Comparison of ENCODE assay signal across 11 cellular contexts in the genomic region with DNA sequence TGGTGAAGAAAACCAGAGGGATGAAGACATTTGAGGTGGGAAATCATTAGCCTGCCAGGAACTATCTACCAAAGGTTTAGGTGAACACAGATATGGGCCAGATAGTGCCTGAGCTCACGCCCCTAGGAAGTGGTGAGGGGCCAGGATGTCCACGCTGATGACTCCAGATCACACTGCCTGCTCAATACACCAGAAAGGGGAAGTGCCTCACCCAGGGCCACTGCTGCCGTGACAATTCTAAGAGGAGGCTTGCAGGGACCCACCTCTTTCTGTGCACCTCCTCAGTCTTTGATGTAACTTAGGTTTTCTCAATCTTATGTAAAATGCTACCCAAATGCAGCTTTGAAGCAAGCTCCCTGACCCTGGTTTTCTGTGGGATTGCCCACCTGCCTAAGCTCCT. TPM values are rescaled to one million over a fixed set of nuclear protein-coding genes. Genes with fewer than 3 reads are reported as not detected.
DNase-seq lines count a peak whose midpoint lies in the region; ATAC-seq, FAIRE-seq and TF ChIP-seq lines count a peak whose summit lies in the region.
"Had no signal": no experiment of that assay in that cellular context is flagged by ENCODE, and none has a peak within 500 bp of the region (broad histone marks: within the 10 kb centered on the region; RNA-seq: fewer than 3 reads in every experiment).

No MANE protein-coding gene starts in this region.

- H3K27ac Mint-ChIP-seq in MCF 10A (ENCODE audit: low read depth, unreplicated experiment), result no peak overlapping the region
- peak overlapping the region; percentile 72 for H3K27ac Mint-ChIP-seq in activated T-helper 17 cell treated with anti-CD3 and anti-CD28 coated beads, Interleukin-2, amount 50 U/mL, for 72 hours

- H3K9me3 ChIP-seq in mammary epithelial cell (replicated peaks; ENCODE audit: insufficient read depth, low read length) (no peaks in the 10 kb centered on the region), stomach (no peaks in the 10 kb centered on the region), MM.1S (replicated peaks; ENCODE audit: insufficient read depth, low read length) (no peaks in the 10 kb centered on the region)

- POLR2A ChIA-PET in MCF 10A (lab: Yijun Ruan, JAX), result interaction anchor here (0.7 to 1.3 kb wide), 5 partner anchors 9 to 161 kb away, joined by 3 to 6 read pairs (median 4); a partner anchor contains a TSS

- H3K4me3 Mint-ChIP-seq in MCF 10A (ENCODE audit: unreplicated experiment), result no peak overlapping the region
- H3K4me3 Mint-ChIP-seq in activated T-helper 17 cell treated with anti-CD3 and anti-CD28 coated beads, Interleukin-2, amount 50 U/mL, for 72 hours, result peak overlapping the region; percentile 25

- peak overlapping the region; percentile 33 for H3K4me2 ChIP-seq in mammary epithelial cell (ENCODE audit: insufficient read depth, low read depth, low read length)
- H3K4me2 ChIP-seq in MM.1S (ENCODE audit: low read depth, low read length), result no peak overlapping the region

- no peaks in the 10 kb centered on the region for H3K9me2 ChIP-seq in MM.1S (replicated peaks; ENCODE audit: insufficient read depth, low read length)

- intact Hi-C loops in mammary epithelial cell (cut with micrococcal nuclease) (no loop called here), MCF 10A (cut with micrococcal nuclease) (no loop called here), stomach (cut with DNase I; ENCODE audit: low total_unique reads) (no loop called here)

- no peak for TF ChIP-seq POLR2A in stomach (IDR thresholded peaks at IDR 0.05)

- DNase-seq in mammary epithelial cell, result no peak
- no peak for DNase-seq in MCF 10A (ENCODE audit: unreplicated experiment)
- DNase-seq in HL-60 (ENCODE audit: low read depth in 1 of 2, low spot score in 1 of 2), result peak in 1 of 2 experiments; percentile 95
- DNase-seq in stomach, result peak; percentile 26
- no peak for DNase-seq in urothelium cell line (ENCODE audit: low spot score)
- no peak for DNase-seq in MM.1S
- DNase-seq in RKO (ENCODE audit: low spot score), result no peak
- DNase-seq: midbrain had no signal

- H3K27ac ChIP-seq in mammary epithelial cell (ENCODE audit: insufficient read depth, low read depth, low read length), result no peak overlapping the region
- peak overlapping the region; percentile 75 for H3K27ac ChIP-seq in HL-60 (replicated peaks)
- no peak overlapping the region for H3K27ac ChIP-seq in stomach
- no peak overlapping the region for H3K27ac ChIP-seq in MM.1S (ENCODE audit: low read length)
- H3K27ac ChIP-seq: C4-2B had no signal

- BruUV-seq in mammary epithelial cell (replicated peaks; lab: Mats Ljungman, UMichigan), result no TSS peak
- no TSS peak for BruUV-seq in MCF 10A (replicated peaks; lab: Mats Ljungman, UMichigan)

- no peak for TF ChIP-seq EP300 in stomach (IDR thresholded peaks at IDR 0.05)

- H3K4me1 ChIP-seq in mammary epithelial cell (ENCODE audit: insufficient read depth, low read length) (peaks cover 26% of the 10 kb centered on the region), stomach (peaks cover 0 to 16% (median 12%) of the 10 kb centered on the region in 4 donors), MM.1S (ENCODE audit: low read length) (no peaks in the 10 kb centered on the region)

- H3K4me1 Mint-ChIP-seq in MCF 10A (ENCODE audit: insufficient read depth, unreplicated experiment), result peaks cover 25% of the 10 kb centered on the region
- H3K4me1 Mint-ChIP-seq in activated T-helper 17 cell treated with anti-CD3 and anti-CD28 coated beads, Interleukin-2, amount 50 U/mL, for 72 hours, result peaks cover 37% of the 10 kb centered on the region

- H3F3A ChIP-seq in MM.1S (ENCODE audit: insufficient read depth, low read length), result no peaks in the 10 kb centered on the region

- H3K27me3 Mint-ChIP-seq in MCF 10A (ENCODE audit: insufficient read depth, unreplicated experiment), result no peaks in the 10 kb centered on the region
- H3K27me3 Mint-ChIP-seq in activated T-helper 17 cell treated with anti-CD3 and anti-CD28 coated beads, Interleukin-2, amount 50 U/mL, for 72 hours, result no peaks in the 10 kb centered on the region

- dilution Hi-C loops in mammary epithelial cell (cut with HindIII; ENCODE audit: low sequenced_read_pairs), result no loop called here

- peaks cover 10% of the 10 kb centered on the region for H3K9me3 Mint-ChIP-seq in MCF 10A (ENCODE audit: unreplicated experiment)
- no peaks in the 10 kb centered on the region for H3K9me3 Mint-ChIP-seq in activated T-helper 17 cell treated with anti-CD3 and anti-CD28 coated beads, Interleukin-2, amount 50 U/mL, for 72 hours

- in situ Hi-C loops in mammary epithelial cell (cut with MboI; ENCODE audit: low sequenced_read_pairs in 2 of 2), result no loop called here

- H3K36me3 ChIP-seq in mammary epithelial cell (ENCODE audit: insufficient read depth, low read length), result no peaks in the 10 kb centered on the region
- peaks cover 0 to 8% (median 6%) of the 10 kb centered on the region in 4 donors for H3K36me3 ChIP-seq in stomach
- H3K36me3 ChIP-seq in MM.1S (replicated peaks; ENCODE audit: insufficient read depth, low read length), result no peaks in the 10 kb centered on the region
- H3K36me3 ChIP-seq: cardiac muscle cell had no signal

- H2AFZ ChIP-seq in mammary epithelial cell (ENCODE audit: low read depth, low read length), result no peak overlapping the region
- no peak overlapping the region for H2AFZ ChIP-seq in MM.1S (ENCODE audit: low read length)

- CTCF ChIA-PET in mammary epithelial cell (lab: Charles Lee; ENCODE audit: low non-redundant PET) (no interaction called here), MCF 10A (lab: Yijun Ruan, JAX) (interaction anchor here (0.6 to 1.2 kb wide), 3 partner anchors 31 to 69 kb away, joined by 3 to 4 read pairs (median 3); no protein-coding TSS in a partner anchor)

- no peaks in the 10 kb centered on the region for H4K20me1 ChIP-seq in mammary epithelial cell (ENCODE audit: insufficient read depth, low read length)
- no peaks in the 10 kb centered on the region for H4K20me1 ChIP-seq in MM.1S (ENCODE audit: insufficient read depth, low read length)

- 100% methylated on average over 2 of the region's 3 CpGs for WGBS in mammary epithelial cell (ENCODE audit: low coverage, missing lambda C conversion rate)
- 57 to 78% (median 65%) methylated on average over 3 of the region's 3 CpGs for WGBS in stomach, 5 donors

- TF ChIP-seq CTCF in mammary epithelial cell (conservative IDR thresholded peaks at IDR 0.05 in 1 of 2, IDR thresholded peaks at IDR 0.05 in 1 of 2; ENCODE audit: extremely low read depth in 1 of 2, insufficient read depth in 1 of 2, low read depth in 1 of 2, low read length in 2 of 2) (no peak), MCF 10A (IDR thresholded peaks at IDR 0.05; ENCODE audit: unreplicated experiment) (no peak), HL-60 (IDR thresholded peaks at IDR 0.05; ENCODE audit: insufficient read depth, low read length) (no peak), stomach (IDR thresholded peaks at IDR 0.05) (no peak), MM.1S (IDR thresholded peaks at IDR 0.05; ENCODE audit: low read length) (no peak)

- ATAC-seq in activated T-helper 17 cell treated with anti-CD3 and anti-CD28 coated beads, Interleukin-2, amount 50 U/mL, for 72 hours (replicated peaks), result peak; percentile 64

- no peaks in the 10 kb centered on the region for H3K27me3 ChIP-seq in mammary epithelial cell (ENCODE audit: insufficient read depth, low read length)
- H3K27me3 ChIP-seq in HL-60 (ENCODE audit: insufficient read depth, poor library complexity, severe bottlenecking), result no peaks in the 10 kb centered on the region
- H3K27me3 ChIP-seq in stomach, result no peaks in the 10 kb centered on the region
- no peaks in the 10 kb centered on the region for H3K27me3 ChIP-seq in MM.1S (replicated peaks; ENCODE audit: insufficient read depth, low read length)
- H3K27me3 ChIP-seq: cardiac muscle cell had no signal

- no peak for FAIRE-seq in urothelium cell line (lab: Jason Lieb, UNC)

- H3K9ac ChIP-seq in mammary epithelial cell (ENCODE audit: insufficient read depth, low read length) (no peak overlapping the region), MM.1S (ENCODE audit: low read length) (no peak overlapping the region)

- H3K79me2 ChIP-seq in mammary epithelial cell (ENCODE audit: insufficient read depth, low read length), result no peaks in the 10 kb centered on the region
- no peaks in the 10 kb centered on the region for H3K79me2 ChIP-seq in MM.1S (ENCODE audit: low read length)

- H3K4me3 ChIP-seq in mammary epithelial cell (replicated peaks in 1 of 3; ENCODE audit: insufficient read depth in 1 of 3, low read depth in 2 of 3, low read length in 3 of 3) (no peak overlapping the region), HL-60 (replicated peaks; ENCODE audit: insufficient read depth, low read length) (no peak overlapping the region), stomach (no peak overlapping the region), MM.1S (ENCODE audit: low read length) (no peak overlapping the region)
- H3K4me3 ChIP-seq: cardiac muscle cell had no signal

- H3K36me3 Mint-ChIP-seq in MCF 10A (ENCODE audit: insufficient read depth, unreplicated experiment), result peaks cover 23% of the 10 kb centered on the region
- peaks cover 5% of the 10 kb centered on the region for H3K36me3 Mint-ChIP-seq in activated T-helper 17 cell treated with anti-CD3 and anti-CD28 coated beads, Interleukin-2, amount 50 U/mL, for 72 hours (ENCODE audit: low read depth)

RNA-seq across cellular contexts. Expression of a gene that starts 5.4 kb away (rescaled TPM):
- total RNA-seq in mammary epithelial cell, result under 1 TPM in 1 of 2 donors, not detected in 1; 0.17 TPM
- 0.02 TPM for polyA plus RNA-seq in mammary epithelial cell
- polyA minus RNA-seq in mammary epithelial cell, result not detected
- total RNA-seq in MCF 10A (2022), result 0.09 TPM in 1 of 2 replicates, not detected in the other
- total RNA-seq in activated T-helper 17 cell treated with anti-CD3 and anti-CD28 coated beads, Interleukin-2, amount 50 U/mL, for 72 hours, result under 1 TPM; 0.11 to 0.32 TPM
- total RNA-seq in stomach, result 1 to 10 TPM in 1 of 5 donors, under 1 TPM in 1, not detected in 3; 0.37 to 2.5 TPM
- under 1 TPM; 0.15 to 0.23 (median 0.19) TPM for polyA plus RNA-seq in stomach
- total RNA-seq: cardiac muscle cell had no signal
- polyA plus RNA-seq: cardiac muscle cell had no signal

RNA-seq across cellular contexts. Expression of a gene that starts 13.7 kb away (rescaled TPM):
- total RNA-seq in mammary epithelial cell, result 100 to 1,000 TPM; 687 to 707 TPM
- 414 TPM for polyA plus RNA-seq in mammary epithelial cell
- polyA minus RNA-seq in mammary epithelial cell, result 451 TPM
- 407 and 489 TPM in 2 replicates for total RNA-seq in MCF 10A (2022)
- 100 to 1,000 TPM; 149 to 164 TPM for total RNA-seq in activated T-helper 17 cell treated with anti-CD3 and anti-CD28 coated beads, Interleukin-2, amount 50 U/mL, for 72 hours
- total RNA-seq in stomach, result 100 to 1,000 TPM in 1 of 5 donors, 10 to 100 TPM in 4; 41.4 to 116 (median 47.3) TPM
- 100 to 1,000 TPM in 1 of 3 donors, 10 to 100 TPM in 2; 36.5 to 118 (median 75.5) TPM for polyA plus RNA-seq in stomach
